In genomic region chr4:87465739-87466366, GRCh38 we compare ENCODE assay signal across 8 cellular contexts. TPM values are rescaled to one million over a fixed set of nuclear protein-coding genes. Genes with fewer than 3 reads are reported as not detected.
DNase-seq lines count a peak whose midpoint lies in the region; ATAC-seq and TF ChIP-seq lines count a peak whose summit lies in the region.

No MANE protein-coding gene starts in this region.

- DNase-seq in activated CD8-positive, alpha-beta memory T cell treated with anti-CD3 and anti-CD28 coated beads, Interleukin-2, amount 10 ng/mL, durations not matched to agents 7 days and 5 days, result no peak
- no peak for DNase-seq in activated CD8-positive, alpha-beta memory T cell treated with anti-CD3 and anti-CD28 coated beads for 24 hours
- DNase-seq in fibroblast of pulmonary artery (ENCODE audit: low read depth), result peak; percentile 75
- no peak for DNase-seq in activated effector memory CD4-positive, alpha-beta T cell treated with anti-CD3 and anti-CD28 coated beads, Interleukin-2, amount 50 U/mL, for 16 hours

- H3K4me3 Mint-ChIP-seq in activated CD8-positive, alpha-beta memory T cell treated with anti-CD3 and anti-CD28 coated beads, Interleukin-2, amount 10 ng/mL, durations not matched to agents 7 days and 5 days, result no peak overlapping the region

- no peaks in the 10 kb centered on the region for H3K9me3 Mint-ChIP-seq in activated CD8-positive, alpha-beta memory T cell treated with anti-CD3 and anti-CD28 coated beads, Interleukin-2, amount 10 ng/mL, durations not matched to agents 7 days and 5 days (ENCODE audit: low read depth)

- CTCF ChIA-PET in activated CD8-positive, alpha-beta memory T cell treated with anti-CD3 and anti-CD28 coated beads, Interleukin-2, amount 10 ng/mL, durations not matched to agents 7 days and 5 days (lab: Charles Lee), result interaction anchor here (0.6 to 4.2 kb wide), 13 partner anchors 8 to 315 kb away, joined by 3 to 27 read pairs (median 4); partner anchors contain the start of gene HSD17B11

- no peaks in the 10 kb centered on the region for H3K4me1 ChIP-seq in parathyroid adenoma

- H3K27ac Mint-ChIP-seq in activated CD8-positive, alpha-beta memory T cell treated with anti-CD3 and anti-CD28 coated beads, Interleukin-2, amount 10 ng/mL, durations not matched to agents 7 days and 5 days, result no peak overlapping the region

- H3K27me3 ChIP-seq in parathyroid adenoma (ENCODE audit: control insufficient read depth, insufficient read depth, low read length), result no peaks in the 10 kb centered on the region

- H3K36me3 Mint-ChIP-seq in activated CD8-positive, alpha-beta memory T cell treated with anti-CD3 and anti-CD28 coated beads, Interleukin-2, amount 10 ng/mL, durations not matched to agents 7 days and 5 days, result no peaks in the 10 kb centered on the region

- no peak overlapping the region for H3K9ac ChIP-seq in parathyroid adenoma

- H3K27me3 Mint-ChIP-seq in activated CD8-positive, alpha-beta memory T cell treated with anti-CD3 and anti-CD28 coated beads, Interleukin-2, amount 10 ng/mL, durations not matched to agents 7 days and 5 days, result no peaks in the 10 kb centered on the region

- H3K4me3 ChIP-seq in fibroblast of pulmonary artery (replicated peaks; ENCODE audit: low read depth, low read length) (no peak overlapping the region), parathyroid adenoma (ENCODE audit: low read depth, low read length) (no peak overlapping the region)

- ATAC-seq in activated CD8-positive, alpha-beta memory T cell treated with anti-CD3 and anti-CD28 coated beads, Interleukin-2, amount 10 ng/mL, durations not matched to agents 7 days and 5 days, result peak; percentile 42
- ATAC-seq in HG03378 (IDR thresholded peaks at IDR 0.05; ENCODE audit: unreplicated experiment) (peak; percentile 55), SK-N-SH treated with all-trans-retinoic acid at 6 μM for 48 hours (peak; percentile 67), HG03045 (IDR thresholded peaks at IDR 0.05; ENCODE audit: unreplicated experiment) (no peak)

- TF ChIP-seq CTCF in fibroblast of pulmonary artery (IDR thresholded peaks at IDR 0.05; ENCODE audit: low read length, missing control alignments) (peak; percentile 58), parathyroid adenoma (IDR thresholded peaks at IDR 0.05) (peak; percentile 43)

- no peak overlapping the region for H3K4me2 ChIP-seq in parathyroid adenoma (ENCODE audit: low read length)

- H3K36me3 ChIP-seq in parathyroid adenoma (ENCODE audit: control insufficient read depth, insufficient read depth, low read length), result no peaks in the 10 kb centered on the region

- no peaks in the 10 kb centered on the region for H3K79me2 ChIP-seq in parathyroid adenoma

- peaks cover 4% of the 10 kb centered on the region for H3K4me1 Mint-ChIP-seq in activated CD8-positive, alpha-beta memory T cell treated with anti-CD3 and anti-CD28 coated beads, Interleukin-2, amount 10 ng/mL, durations not matched to agents 7 days and 5 days

- no peak overlapping the region for H3K27ac ChIP-seq in parathyroid adenoma

- no peaks in the 10 kb centered on the region for H3K9me3 ChIP-seq in parathyroid adenoma (ENCODE audit: control insufficient read depth, low read length)

- H2AFZ ChIP-seq in parathyroid adenoma, result no peak overlapping the region

TF ChIP-seq in SK-N-SH treated with all-trans-retinoic acid at 6 μM for 48 hours, 23 proteins besides CTCF, POLR2A, EP300 and RAD21:
- no peak for TF ChIP-seq TCF4 (CRISPR knock-in tag; IDR thresholded peaks at IDR 0.05; ENCODE audit: borderline replicate concordance)
- no peak for TF ChIP-seq ZFP3 (CRISPR knock-in tag; IDR thresholded peaks at IDR 0.05)

RNA-seq across cellular contexts. Expression of gene NUDT9, which starts 43.5 kb away (rescaled TPM):
- total RNA-seq in activated CD8-positive, alpha-beta memory T cell treated with anti-CD3 and anti-CD28 coated beads, Interleukin-2, amount 10 ng/mL, durations not matched to agents 7 days and 5 days, result 1 to 10 TPM; 8.1 to 9.6 TPM
